In the genomic region with DNA sequence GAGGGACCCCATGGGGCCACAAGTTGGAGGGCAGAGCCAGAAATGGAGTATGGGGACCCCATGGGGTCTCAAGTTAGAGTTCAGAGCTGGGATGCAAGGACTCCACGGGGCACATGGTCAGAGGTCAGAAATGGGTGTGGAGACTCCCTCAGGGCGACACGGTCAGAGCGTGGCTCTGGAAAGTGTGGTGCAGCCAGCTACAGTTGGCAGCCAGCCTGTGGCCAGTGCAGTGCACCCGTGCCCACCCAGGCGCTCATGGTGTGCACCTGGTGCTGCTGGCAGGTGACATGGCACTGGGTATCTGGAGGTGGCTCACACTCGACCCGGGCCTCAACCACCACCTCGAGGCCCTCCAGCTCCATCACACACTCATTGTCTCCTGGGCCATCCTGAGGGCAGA, we compare ENCODE assay signal across 18 cellular contexts. TPM values are rescaled to one million over a fixed set of nuclear protein-coding genes. Genes with fewer than 3 reads are reported as not detected.
DNase-seq lines count a peak whose midpoint lies in the region; ATAC-seq and TF ChIP-seq lines count a peak whose summit lies in the region.
"Had no signal": no experiment of that assay in that cellular context is flagged by ENCODE, and none has a peak within 500 bp of the region (broad histone marks: within the 10 kb centered on the region; RNA-seq: fewer than 3 reads in every experiment).

No MANE protein-coding gene starts in this region.

- H3K4me1 ChIP-seq in right atrium auricular region (peaks cover 0 to 31% of the 10 kb centered on the region in 2 donors), neuronal stem cell (ENCODE audit: control insufficient read depth in 2 of 2, insufficient read depth in 1 of 2, low read depth in 1 of 2, low read length in 2 of 2) (no peaks in the 10 kb centered on the region)
- H3K4me1 ChIP-seq: A549 had no signal

- no peak overlapping the region for H2AK5ac ChIP-seq in neuronal stem cell (ENCODE audit: low read depth, low read length)

- no peak for ATAC-seq in left ventricle myocardium superior
- ATAC-seq: A549 had no signal

- H4K91ac ChIP-seq in neuronal stem cell (ENCODE audit: low read depth, low read length, poor library complexity): no peak overlapping the region

- H3K4ac ChIP-seq in neuronal stem cell (ENCODE audit: low read length): no peak overlapping the region

- no peak overlapping the region for H3K18ac ChIP-seq in neuronal stem cell (ENCODE audit: low read length)

- H3K27ac ChIP-seq in right atrium auricular region (no peak overlapping the region), RWPE1 (peak overlapping the region; percentile 99), neuronal stem cell (replicated peaks; ENCODE audit: low read length) (no peak overlapping the region), substantia nigra (ENCODE audit: low read depth, low read length, poor library complexity, severe bottlenecking) (peak overlapping the region; percentile 21)
- H3K27ac ChIP-seq: 22Rv1, A549, C4-2B, GM23248 had no signal

- H2BK15ac ChIP-seq in neuronal stem cell (ENCODE audit: low read length): no peak overlapping the region

- H3K9ac ChIP-seq in neuronal stem cell (ENCODE audit: low read depth, low read length, poor library complexity): peak overlapping the region; percentile 21
- H3K9ac ChIP-seq: GM23248 had no signal

- CTCF ChIA-PET in RWPE1 (lab: Yijun Ruan, JAX): interaction anchor here (0.6 to 1.5 kb wide), 2 partner anchors 17 to 140 kb away, joined by 3 to 11 read pairs; no protein-coding TSS in a partner anchor

- WGBS in neuronal stem cell (ENCODE audit: extremely low coverage in 2 of 2, insufficient read length in 2 of 2, insufficient replicate concordance in 1 of 2), 2 donors: no CpG with 5 or more reads among the region's 9 CpGs

- H2BK12ac ChIP-seq in neuronal stem cell (ENCODE audit: low read length): no peak overlapping the region

- H4K8ac ChIP-seq in neuronal stem cell (ENCODE audit: low read depth, low read length): no peak overlapping the region

- no peak for TF ChIP-seq CTCF in right atrium auricular region (IDR thresholded peaks at IDR 0.05)
- TF ChIP-seq CTCF in RWPE1 (conservative IDR thresholded peaks at IDR 0.05; ENCODE audit: low read depth): no peak

- H3K14ac ChIP-seq in neuronal stem cell (ENCODE audit: low read length): no peak overlapping the region

- peaks cover 59% of the 10 kb centered on the region for H3K79me1 ChIP-seq in neuronal stem cell (ENCODE audit: low read depth, low read length)

- H3K9me3 ChIP-seq in right atrium auricular region (no peaks in the 10 kb centered on the region), neuronal stem cell (replicated peaks in 1 of 2; ENCODE audit: control insufficient read depth in 2 of 2, insufficient read depth in 1 of 2, low read depth in 1 of 2, low read length in 2 of 2) (no peaks in the 10 kb centered on the region)
- H3K9me3 ChIP-seq: A549 had no signal

- no peak overlapping the region for H2AFZ ChIP-seq in neuronal stem cell (ENCODE audit: low read length)
- H2AFZ ChIP-seq: GM23248 had no signal

- H3K4me3 ChIP-seq in right atrium auricular region (no peak overlapping the region), neuronal stem cell (ENCODE audit: low read length in 2 of 2) (no peak overlapping the region)
- H3K4me3 ChIP-seq: A549, GM23248 had no signal

- no peak overlapping the region for H3K4me2 ChIP-seq in neuronal stem cell (ENCODE audit: insufficient read depth, low read length, poor library complexity, severe bottlenecking)
- H3K4me2 ChIP-seq: A549 had no signal

- intact Hi-C loops in left ventricle myocardium superior (cut with micrococcal nuclease): no loop called here

- H3K27me3 ChIP-seq in right atrium auricular region: no peaks in the 10 kb centered on the region
- H3K27me3 ChIP-seq in neuronal stem cell (ENCODE audit: control insufficient read depth in 3 of 3, insufficient read depth in 3 of 3, low read depth in 1 of 3, low read length in 3 of 3): no peaks in the 10 kb centered on the region

- H2BK5ac ChIP-seq in neuronal stem cell (ENCODE audit: low read length): peak overlapping the region; percentile 75

- no peak overlapping the region for H2BK120ac ChIP-seq in neuronal stem cell (ENCODE audit: low read depth, low read length)

- POLR2A ChIA-PET in RWPE1 (lab: Yijun Ruan, JAX; ENCODE audit: low non-redundant PET): interaction anchor here (0.5 kb wide), 2 partner anchors 10 to 1146 kb away, joined by 3 read pairs; no protein-coding TSS in a partner anchor

- H3K23ac ChIP-seq in neuronal stem cell (ENCODE audit: low read depth, low read length, poor library complexity): peak overlapping the region; percentile 65

- DNase-seq in left ventricle myocardium superior: peak; percentile 15
- no peak for DNase-seq in right atrium auricular region (ENCODE audit: low spot score)
- no peak for DNase-seq in RWPE1 (ENCODE audit: low spot score)
- no peak for DNase-seq in neuronal stem cell (ENCODE audit: low spot score)
- DNase-seq in substantia nigra (lab: John Stamatoyannopoulos, UW): no peak
- DNase-seq in dermis blood vessel endothelial cell: no peak
- DNase-seq in NOMO-1 treated with dmso at 0.1 percent for 144 hours (lab: John Stamatoyannopoulos, UW; ENCODE audit: unreplicated experiment): no peak
- DNase-seq: AML-193; CD4-positive, alpha-beta T cell; DMS79 treated with DMSO at 0.1 percent for 48 hours; GF-D8; GM23248; HCEC 1CT had no signal

- peaks cover 56% of the 10 kb centered on the region for H3K36me3 ChIP-seq in right atrium auricular region
- peaks cover 93 to 99% of the 10 kb centered on the region in 2 donors for H3K36me3 ChIP-seq in neuronal stem cell (replicated peaks in 1 of 2; ENCODE audit: control insufficient read depth in 2 of 2, insufficient read depth in 2 of 2, low read length in 2 of 2)

RNA-seq across cellular contexts. Expression of a gene that starts 11.2 kb away (rescaled TPM):
- total RNA-seq in left ventricle myocardium superior: 50.8 TPM
- 10 to 100 TPM; 69.4 to 73.0 TPM for total RNA-seq in right atrium auricular region
- 99.5 TPM for polyA plus RNA-seq in neuronal stem cell (2013, experiment 1 of 2)
- polyA plus RNA-seq in neuronal stem cell (2013, experiment 2 of 2): 94.2 TPM
- total RNA-seq in dermis blood vessel endothelial cell: 16.8 and 23.7 TPM in 2 replicates
- polyA plus RNA-seq: IgD-negative memory B cell had no signal

RNA-seq across cellular contexts. Expression of a gene that starts 21.3 kb away (rescaled TPM):
- total RNA-seq in left ventricle myocardium superior (13.3 TPM), right atrium auricular region (1 to 10 TPM; 8.4 to 9.2 TPM), dermis blood vessel endothelial cell (16.4 and 18.0 TPM in 2 replicates)
- 11.8 TPM for polyA plus RNA-seq in neuronal stem cell (2013, experiment 1 of 2)
- 12.2 TPM for polyA plus RNA-seq in neuronal stem cell (2013, experiment 2 of 2)

RNA-seq across cellular contexts. Expression of a gene that starts 21.4 kb away (rescaled TPM):
- total RNA-seq in left ventricle myocardium superior: 262 TPM
- 100 to 1,000 TPM; 194 to 286 TPM for total RNA-seq in right atrium auricular region
- 841 TPM for polyA plus RNA-seq in neuronal stem cell (2013, experiment 1 of 2)
- 834 TPM for polyA plus RNA-seq in neuronal stem cell (2013, experiment 2 of 2)
- total RNA-seq in dermis blood vessel endothelial cell: 223 and 272 TPM in 2 replicates

RNA-seq across cellular contexts. Expression of a gene that starts 27.9 kb away (rescaled TPM):
- 4.9 TPM for total RNA-seq in left ventricle myocardium superior
- total RNA-seq in right atrium auricular region: 1 to 10 TPM; 2.0 to 3.1 TPM
- polyA plus RNA-seq in neuronal stem cell (2013, experiment 1 of 2): 12.1 TPM
- polyA plus RNA-seq in neuronal stem cell (2013, experiment 2 of 2): 12.0 TPM
- 8.2 TPM in 2 replicates for total RNA-seq in dermis blood vessel endothelial cell

RNA-seq across cellular contexts. Expression of a gene that starts 46.6 kb away (rescaled TPM):
- total RNA-seq in left ventricle myocardium superior (not detected), right atrium auricular region (not detected), dermis blood vessel endothelial cell (not detected in 2 replicates)
- 0.85 TPM for polyA plus RNA-seq in neuronal stem cell (2013, experiment 1 of 2)
- polyA plus RNA-seq in neuronal stem cell (2013, experiment 2 of 2): 0.84 TPM
- total RNA-seq: CD4-positive, alpha-beta T cell; GM23248 had no signal
- polyA plus RNA-seq: A549, BJ, GM23248, IgD-negative memory B cell had no signal

Comparison
In these comparisons a context has a peak if more than half of its experiments do, and no peak if none do; other contexts are left out.
1. H3K27ac ChIP-seq: peak in RWPE1 (single experiment) and substantia nigra (single experiment); none in right atrium auricular region (0 of 2) and neuronal stem cell (single experiment).